1 cellular context compared by ENCODE assay signal in the genomic region with DNA sequence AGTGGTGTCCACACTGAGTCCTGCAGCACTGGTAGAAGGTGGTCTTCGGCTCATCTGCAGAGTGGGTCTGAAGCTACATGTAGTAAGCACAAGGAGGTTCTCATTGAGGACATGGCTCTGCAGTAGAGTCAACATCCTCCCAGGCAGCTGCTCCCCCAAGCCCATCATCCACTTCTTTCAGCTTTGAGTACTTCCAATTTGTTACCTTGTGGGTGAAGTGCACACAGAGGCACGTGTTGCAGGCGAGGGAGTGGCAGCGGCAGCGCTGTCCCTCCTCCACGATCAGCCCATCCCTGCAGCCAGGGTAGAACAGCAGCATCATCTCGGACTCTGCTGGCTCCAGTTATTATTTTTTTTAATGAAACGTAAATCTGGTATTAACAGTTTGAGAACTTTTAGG.
TF ChIP-seq lines count a peak whose summit lies in the region.

No MANE protein-coding gene starts in this region.

TF ChIP-seq in HepG2, 621 proteins besides CTCF, POLR2A, EP300 and RAD21 (continued from another document):
- TF ChIP-seq, protein P1, sequence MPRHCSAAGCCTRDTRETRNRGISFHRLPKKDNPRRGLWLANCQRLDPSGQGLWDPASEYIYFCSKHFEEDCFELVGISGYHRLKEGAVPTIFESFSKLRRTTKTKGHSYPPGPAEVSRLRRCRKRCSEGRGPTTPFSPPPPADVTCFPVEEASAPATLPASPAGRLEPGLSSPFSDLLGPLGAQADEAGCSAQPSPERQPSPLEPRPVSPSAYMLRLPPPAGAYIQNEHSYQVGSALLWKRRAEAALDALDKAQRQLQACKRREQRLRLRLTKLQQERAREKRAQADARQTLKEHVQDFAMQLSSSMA (CRISPR knock-in tag; IDR thresholded peaks at IDR 0.05) = no peak
